ENCODE assay signal across 3 cellular contexts in genomic region chr14:86794689-86795088, GRCh38.
A peak's percentile ranks its signal among the peaks of the same experiment; 100 is the strongest.
TF ChIP-seq lines count a peak whose summit lies in the region.

No MANE protein-coding gene starts in this region.

TF ChIP-seq in HepG2, 621 proteins besides CTCF, POLR2A, EP300 and RAD21:
- TF ChIP-seq ZNF605 (CRISPR knock-in tag; IDR thresholded peaks at IDR 0.05) (no peak), CEBPG (CRISPR knock-in tag; IDR thresholded peaks at IDR 0.05) (0 out of 2 replicates have a peak, but pooled peaks have one; percentile 24), PHF21A (CRISPR knock-in tag; IDR thresholded peaks at IDR 0.05) (no peak), AKNA (CRISPR knock-in tag; IDR thresholded peaks at IDR 0.05; ENCODE audit: borderline replicate concordance) (no peak), MLLT10 (CRISPR knock-in tag; IDR thresholded peaks at IDR 0.05) (no peak), CEBPB (IDR thresholded peaks at IDR 0.05; ENCODE audit: borderline replicate concordance, low read depth, low read length) (peak; percentile 79)

TF ChIP-seq in IMR-90, 13 proteins besides CTCF, POLR2A, EP300 and RAD21:
- peak; percentile 89 for TF ChIP-seq CEBPB (IDR thresholded peaks at IDR 0.05; ENCODE audit: low read depth, low read length)
- TF ChIP-seq BHLHE40 (IDR thresholded peaks at IDR 0.05; ENCODE audit: low read depth, low read length), result no peak
- TF ChIP-seq MXI1 (IDR thresholded peaks at IDR 0.05; ENCODE audit: borderline replicate concordance, low read depth, low read length), result no peak

TF ChIP-seq in GM12891, 5 proteins besides CTCF, POLR2A, EP300 and RAD21:
- TF ChIP-seq SPI1 (IDR thresholded peaks at IDR 0.05; ENCODE audit: low read depth, low read length) (no peak), POU2F2 (IDR thresholded peaks at IDR 0.05; ENCODE audit: low read depth, low read length) (no peak), TAF1 (IDR thresholded peaks at IDR 0.05; ENCODE audit: low read depth, low read length) (no peak), PAX5 (IDR thresholded peaks at IDR 0.05; ENCODE audit: insufficient read depth, low read length, severe bottlenecking) (no peak), POLR2AphosphoS5 (IDR thresholded peaks at IDR 0.05; ENCODE audit: low read depth, low read length) (no peak)
TF ChIP-seq in GM12891: peak in this region for 0.
